Comparison of ENCODE assay signal across 1 cellular context in the genomic region with DNA sequence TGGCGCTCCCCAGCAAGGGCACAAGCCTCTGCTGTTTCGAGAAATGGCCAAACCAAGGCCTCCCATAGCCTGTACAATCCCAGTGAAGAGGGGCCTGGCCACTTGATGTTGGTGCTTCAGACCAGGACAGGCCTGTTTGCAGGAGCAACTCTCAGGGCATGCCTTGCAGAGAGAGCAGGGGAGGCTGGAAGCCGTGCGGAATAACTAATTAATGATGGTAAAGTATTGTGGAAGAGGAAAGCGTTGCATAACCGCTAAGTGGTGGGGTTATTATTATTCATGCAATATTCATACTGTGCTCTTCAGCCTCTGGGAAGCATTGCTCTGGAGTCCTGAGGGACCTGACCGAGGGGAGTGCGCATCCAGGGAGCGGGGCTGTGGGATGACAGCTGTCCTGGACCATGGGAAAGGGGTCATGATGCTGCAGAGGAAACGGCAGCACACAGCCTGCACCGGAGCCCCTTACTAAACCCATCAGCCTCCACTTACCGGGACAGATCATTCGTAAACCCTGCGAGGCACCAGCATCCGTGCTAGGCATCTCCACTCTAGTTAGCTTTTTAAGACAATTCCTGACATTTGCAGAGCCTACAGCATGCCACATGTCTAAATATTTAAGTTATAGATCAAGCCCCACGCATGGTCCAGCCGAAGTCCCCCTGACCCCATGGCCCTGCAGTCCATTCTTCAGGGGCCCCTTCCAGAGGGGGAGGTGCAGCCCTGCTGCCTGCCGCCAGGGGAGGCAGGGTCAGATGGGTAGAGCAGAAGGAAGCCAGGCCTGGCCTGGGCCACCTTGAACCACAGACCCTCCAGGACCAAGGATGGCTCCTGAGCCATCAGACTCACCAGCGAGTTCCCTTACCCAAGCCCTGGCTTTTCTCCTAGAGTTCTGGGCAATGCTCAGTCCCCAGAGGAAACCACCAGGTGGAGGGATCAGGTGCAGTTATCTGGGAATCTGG.
TF ChIP-seq lines count a peak whose summit lies in the region.

No MANE protein-coding gene starts in this region.

TF ChIP-seq in HepG2, 621 proteins besides CTCF, POLR2A, EP300 and RAD21:
- TF ChIP-seq RNF2 (conservative IDR thresholded peaks at IDR 0.05; ENCODE audit: low read depth) = no peak
- TF ChIP-seq ZNF296 (CRISPR knock-in tag; conservative IDR thresholded peaks at IDR 0.05) = no peak
- no peak for TF ChIP-seq ZC3H4 (CRISPR knock-in tag; IDR thresholded peaks at IDR 0.05; ENCODE audit: borderline replicate concordance)
- no peak for TF ChIP-seq KDM3A (CRISPR knock-in tag; IDR thresholded peaks at IDR 0.05; ENCODE audit: low read depth)
- TF ChIP-seq, protein P1, sequence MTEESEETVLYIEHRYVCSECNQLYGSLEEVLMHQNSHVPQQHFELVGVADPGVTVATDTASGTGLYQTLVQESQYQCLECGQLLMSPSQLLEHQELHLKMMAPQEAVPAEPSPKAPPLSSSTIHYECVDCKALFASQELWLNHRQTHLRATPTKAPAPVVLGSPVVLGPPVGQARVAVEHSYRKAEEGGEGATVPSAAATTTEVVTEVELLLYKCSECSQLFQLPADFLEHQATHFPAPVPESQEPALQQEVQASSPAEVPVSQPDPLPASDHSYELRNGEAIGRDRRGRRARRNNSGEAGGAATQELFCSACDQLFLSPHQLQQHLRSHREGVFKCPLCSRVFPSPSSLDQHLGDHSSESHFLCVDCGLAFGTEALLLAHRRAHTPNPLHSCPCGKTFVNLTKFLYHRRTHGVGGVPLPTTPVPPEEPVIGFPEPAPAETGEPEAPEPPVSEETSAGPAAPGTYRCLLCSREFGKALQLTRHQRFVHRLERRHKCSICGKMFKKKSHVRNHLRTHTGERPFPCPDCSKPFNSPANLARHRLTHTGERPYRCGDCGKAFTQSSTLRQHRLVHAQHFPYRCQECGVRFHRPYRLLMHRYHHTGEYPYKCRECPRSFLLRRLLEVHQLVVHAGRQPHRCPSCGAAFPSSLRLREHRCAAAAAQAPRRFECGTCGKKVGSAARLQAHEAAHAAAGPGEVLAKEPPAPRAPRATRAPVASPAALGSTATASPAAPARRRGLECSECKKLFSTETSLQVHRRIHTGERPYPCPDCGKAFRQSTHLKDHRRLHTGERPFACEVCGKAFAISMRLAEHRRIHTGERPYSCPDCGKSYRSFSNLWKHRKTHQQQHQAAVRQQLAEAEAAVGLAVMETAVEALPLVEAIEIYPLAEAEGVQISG (CRISPR knock-in tag; IDR thresholded peaks at IDR 0.05) = no peak
- TF ChIP-seq SATB2 (CRISPR knock-in tag; IDR thresholded peaks at IDR 0.05) = no peak
- no peak for TF ChIP-seq RARG (CRISPR knock-in tag; IDR thresholded peaks at IDR 0.05; ENCODE audit: low read depth)
- TF ChIP-seq, protein P2, sequence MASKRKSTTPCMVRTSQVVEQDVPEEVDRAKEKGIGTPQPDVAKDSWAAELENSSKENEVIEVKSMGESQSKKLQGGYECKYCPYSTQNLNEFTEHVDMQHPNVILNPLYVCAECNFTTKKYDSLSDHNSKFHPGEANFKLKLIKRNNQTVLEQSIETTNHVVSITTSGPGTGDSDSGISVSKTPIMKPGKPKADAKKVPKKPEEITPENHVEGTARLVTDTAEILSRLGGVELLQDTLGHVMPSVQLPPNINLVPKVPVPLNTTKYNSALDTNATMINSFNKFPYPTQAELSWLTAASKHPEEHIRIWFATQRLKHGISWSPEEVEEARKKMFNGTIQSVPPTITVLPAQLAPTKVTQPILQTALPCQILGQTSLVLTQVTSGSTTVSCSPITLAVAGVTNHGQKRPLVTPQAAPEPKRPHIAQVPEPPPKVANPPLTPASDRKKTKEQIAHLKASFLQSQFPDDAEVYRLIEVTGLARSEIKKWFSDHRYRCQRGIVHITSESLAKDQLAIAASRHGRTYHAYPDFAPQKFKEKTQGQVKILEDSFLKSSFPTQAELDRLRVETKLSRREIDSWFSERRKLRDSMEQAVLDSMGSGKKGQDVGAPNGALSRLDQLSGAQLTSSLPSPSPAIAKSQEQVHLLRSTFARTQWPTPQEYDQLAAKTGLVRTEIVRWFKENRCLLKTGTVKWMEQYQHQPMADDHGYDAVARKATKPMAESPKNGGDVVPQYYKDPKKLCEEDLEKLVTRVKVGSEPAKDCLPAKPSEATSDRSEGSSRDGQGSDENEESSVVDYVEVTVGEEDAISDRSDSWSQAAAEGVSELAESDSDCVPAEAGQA (IDR thresholded peaks at IDR 0.05; ENCODE audit: low read depth) = no peak
- TF ChIP-seq, protein P2 (CRISPR knock-in tag; IDR thresholded peaks at IDR 0.05; ENCODE audit: borderline replicate concordance) = no peak
- TF ChIP-seq PPARG (CRISPR knock-in tag; conservative IDR thresholded peaks at IDR 0.05) = no peak
- TF ChIP-seq U2AF1 (optimal IDR thresholded peaks at IDR 0.05; ENCODE audit: low read depth, low read length) = no peak
- TF ChIP-seq AGO1 (IDR thresholded peaks at IDR 0.05; ENCODE audit: low read depth, low read length, poor library complexity, severe bottlenecking) = no peak
- TF ChIP-seq, protein P3, sequence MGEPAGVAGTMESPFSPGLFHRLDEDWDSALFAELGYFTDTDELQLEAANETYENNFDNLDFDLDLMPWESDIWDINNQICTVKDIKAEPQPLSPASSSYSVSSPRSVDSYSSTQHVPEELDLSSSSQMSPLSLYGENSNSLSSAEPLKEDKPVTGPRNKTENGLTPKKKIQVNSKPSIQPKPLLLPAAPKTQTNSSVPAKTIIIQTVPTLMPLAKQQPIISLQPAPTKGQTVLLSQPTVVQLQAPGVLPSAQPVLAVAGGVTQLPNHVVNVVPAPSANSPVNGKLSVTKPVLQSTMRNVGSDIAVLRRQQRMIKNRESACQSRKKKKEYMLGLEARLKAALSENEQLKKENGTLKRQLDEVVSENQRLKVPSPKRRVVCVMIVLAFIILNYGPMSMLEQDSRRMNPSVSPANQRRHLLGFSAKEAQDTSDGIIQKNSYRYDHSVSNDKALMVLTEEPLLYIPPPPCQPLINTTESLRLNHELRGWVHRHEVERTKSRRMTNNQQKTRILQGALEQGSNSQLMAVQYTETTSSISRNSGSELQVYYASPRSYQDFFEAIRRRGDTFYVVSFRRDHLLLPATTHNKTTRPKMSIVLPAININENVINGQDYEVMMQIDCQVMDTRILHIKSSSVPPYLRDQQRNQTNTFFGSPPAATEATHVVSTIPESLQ (CRISPR knock-in tag; conservative IDR thresholded peaks at IDR 0.05) = no peak
- TF ChIP-seq, protein P4, sequence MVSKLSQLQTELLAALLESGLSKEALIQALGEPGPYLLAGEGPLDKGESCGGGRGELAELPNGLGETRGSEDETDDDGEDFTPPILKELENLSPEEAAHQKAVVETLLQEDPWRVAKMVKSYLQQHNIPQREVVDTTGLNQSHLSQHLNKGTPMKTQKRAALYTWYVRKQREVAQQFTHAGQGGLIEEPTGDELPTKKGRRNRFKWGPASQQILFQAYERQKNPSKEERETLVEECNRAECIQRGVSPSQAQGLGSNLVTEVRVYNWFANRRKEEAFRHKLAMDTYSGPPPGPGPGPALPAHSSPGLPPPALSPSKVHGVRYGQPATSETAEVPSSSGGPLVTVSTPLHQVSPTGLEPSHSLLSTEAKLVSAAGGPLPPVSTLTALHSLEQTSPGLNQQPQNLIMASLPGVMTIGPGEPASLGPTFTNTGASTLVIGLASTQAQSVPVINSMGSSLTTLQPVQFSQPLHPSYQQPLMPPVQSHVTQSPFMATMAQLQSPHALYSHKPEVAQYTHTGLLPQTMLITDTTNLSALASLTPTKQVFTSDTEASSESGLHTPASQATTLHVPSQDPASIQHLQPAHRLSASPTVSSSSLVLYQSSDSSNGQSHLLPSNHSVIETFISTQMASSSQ (IDR thresholded peaks at IDR 0.05; ENCODE audit: low read depth) = no peak
- TF ChIP-seq, protein P4 (CRISPR knock-in tag; IDR thresholded peaks at IDR 0.05; ENCODE audit: borderline replicate concordance) = no peak
- TF ChIP-seq SNAPC2 (CRISPR knock-in tag; IDR thresholded peaks at IDR 0.05) = no peak
- no peak for TF ChIP-seq ZNF737 (CRISPR knock-in tag; IDR thresholded peaks at IDR 0.05; ENCODE audit: borderline replicate concordance)
- no peak for TF ChIP-seq ZNF136 (CRISPR knock-in tag; IDR thresholded peaks at IDR 0.05; ENCODE audit: low read depth)
- no peak for TF ChIP-seq ZFP1 (CRISPR knock-in tag; IDR thresholded peaks at IDR 0.05)
- TF ChIP-seq ZFP82 (CRISPR knock-in tag; IDR thresholded peaks at IDR 0.05; ENCODE audit: borderline replicate concordance) = no peak
- TF ChIP-seq ATF1 (CRISPR knock-in tag; IDR thresholded peaks at IDR 0.05) = no peak
